ENCODE assay signal across 8 cellular contexts in the genomic region with DNA sequence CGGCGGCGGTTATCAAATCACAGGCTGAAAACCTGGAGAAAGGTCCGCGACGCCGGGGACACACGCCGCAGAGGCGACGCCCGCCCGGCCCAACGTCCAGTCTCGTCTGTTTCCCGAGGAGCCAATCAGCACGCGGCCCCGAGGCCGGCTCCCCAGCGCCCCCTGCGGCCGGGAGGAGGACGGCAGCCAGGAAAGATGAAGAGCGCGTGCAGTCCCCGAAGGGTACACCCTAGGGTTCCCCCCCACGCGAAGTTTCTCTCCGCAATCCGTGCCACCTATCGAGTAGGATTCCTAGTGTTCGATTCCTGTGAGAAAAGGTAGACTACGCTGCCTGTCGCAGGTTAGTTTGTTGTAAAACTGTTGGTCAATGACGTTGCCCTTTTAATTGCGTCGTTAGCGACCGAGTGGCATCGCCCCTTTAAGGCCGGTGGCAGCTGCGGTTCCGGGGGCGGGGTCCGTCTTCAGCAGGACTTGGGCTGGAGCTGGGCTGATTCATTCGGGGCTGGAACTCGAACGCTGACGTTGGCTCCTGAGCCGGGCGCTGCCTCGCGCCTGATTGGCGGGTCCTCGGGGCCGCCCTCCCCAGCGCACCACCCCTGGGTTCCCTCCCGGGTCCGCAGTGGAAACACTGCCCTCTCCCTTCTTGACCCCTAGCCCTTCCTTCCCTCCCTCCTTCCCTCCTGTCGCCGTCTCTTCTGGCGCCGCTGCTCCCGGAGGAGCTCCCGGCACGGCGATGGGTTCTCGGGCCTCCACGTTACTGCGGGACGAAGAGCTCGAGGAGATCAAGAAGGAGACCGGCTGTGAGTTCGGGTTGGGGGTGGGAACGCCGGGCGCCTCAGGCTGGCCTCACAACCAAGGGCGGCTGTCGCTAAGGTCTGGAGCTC. TPM values are rescaled to one million over a fixed set of nuclear protein-coding genes. Genes with fewer than 3 reads are reported as not detected.
DNase-seq lines count a peak whose midpoint lies in the region; ATAC-seq, FAIRE-seq and TF ChIP-seq lines count a peak whose summit lies in the region.

A gene (plus strand): TSS at position 619 of the 884 bp plus-strand sequence. CDS start 115 bp downstream, at position 734.
A gene with protein sequence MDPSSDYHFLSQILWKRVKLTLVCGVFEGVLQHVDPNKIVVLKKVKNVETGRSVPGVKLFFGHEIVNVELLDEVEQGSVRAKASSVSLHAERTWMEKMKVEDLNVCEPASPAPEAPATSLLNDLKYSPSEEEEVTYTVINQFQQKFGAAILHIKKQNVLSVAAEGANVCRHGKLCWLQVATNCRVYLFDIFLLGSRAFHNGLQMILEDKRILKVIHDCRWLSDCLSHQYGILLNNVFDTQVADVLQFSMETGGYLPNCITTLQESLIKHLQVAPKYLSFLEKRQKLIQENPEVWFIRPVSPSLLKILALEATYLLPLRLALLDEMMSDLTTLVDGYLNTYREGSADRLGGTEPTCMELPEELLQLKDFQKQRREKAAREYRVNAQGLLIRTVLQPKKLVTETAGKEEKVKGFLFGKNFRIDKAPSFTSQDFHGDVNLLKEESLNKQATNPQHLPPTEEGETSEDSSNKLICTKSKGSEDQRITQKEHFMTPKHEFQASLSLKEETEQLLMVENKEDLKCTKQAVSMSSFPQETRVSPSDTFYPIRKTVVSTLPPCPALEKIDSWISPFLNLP (minus strand): TSS at position 108 of the 884 bp plus-strand sequence. CDS start 4,182 bp downstream, outside the sequence.

- DNase-seq in GM12892 (ENCODE audit: insufficient read length) (peak; percentile 92), NCI-H1436 treated with DMSO at 0.1 percent for 48 hours (lab: John Stamatoyannopoulos, UW) (peak; percentile 87), T follicular helper cell (ENCODE audit: low read depth) (peak; percentile 86), amniotic epithelial cell (ENCODE audit: low read depth) (peak; percentile 97), heart right ventricle (peak; percentile 98), pons (ENCODE audit: low spot score) (peak; percentile 97), type B pancreatic cell (ENCODE audit: extremely low spot score, unreplicated experiment) (peak; percentile 95)

- H3K27me3 ChIP-seq in heart right ventricle, result no peaks in the 10 kb centered on the region

- H3K4me1 ChIP-seq in heart right ventricle, result peaks cover 0 to 33% (median 26%) of the 10 kb centered on the region in 9 donors

- no peaks in the 10 kb centered on the region for H3K36me3 Mint-ChIP-seq in type B pancreatic cell

- ATAC-seq in HG02852 (IDR thresholded peaks at IDR 0.05; ENCODE audit: unreplicated experiment) (peak; percentile 97), heart right ventricle (peak; percentile 99 to 100 (median 100))

- 0 to 1% methylated on average over 80 of the region's 80 CpGs for WGBS in heart right ventricle, 2 donors

- TF ChIP-seq CTCF in heart right ventricle (IDR thresholded peaks at IDR 0.05) (peak; percentile 95 to 99 (median 97)), type B pancreatic cell (conservative IDR thresholded peaks at IDR 0.05) (peak; percentile 99)

- H3K27ac ChIP-seq in heart right ventricle, result peak within 1 kb of the TSS; percentile 85 to 96 (median 90)

- peaks cover 0 to 8% (median 0%) of the 10 kb centered on the region in 9 donors for H3K36me3 ChIP-seq in heart right ventricle

- TF ChIP-seq POLR2A in GM12892 (IDR thresholded peaks at IDR 0.05; ENCODE audit: low read depth, low read length), result peak; percentile 87

- peak within 1 kb of the TSS; percentile 93 for H3K4me3 Mint-ChIP-seq in type B pancreatic cell

- H3K9me3 Mint-ChIP-seq in type B pancreatic cell, result no peaks in the 10 kb centered on the region

- H3K27me3 Mint-ChIP-seq in type B pancreatic cell, result peaks cover 4% of the 10 kb centered on the region

- intact Hi-C loops in heart right ventricle (cut with DNase I), result loop anchor here in 6 of 10 donors (1.0 to 10.0 kb wide), 8 partner anchors 51 to 116 kb away; a partner anchor contains a TSS

- peaks cover 13% of the 10 kb centered on the region for H3K4me1 Mint-ChIP-seq in type B pancreatic cell (ENCODE audit: unreplicated experiment)

- peak within 1 kb of the TSS; percentile 68 to 98 (median 82) for H3K4me3 ChIP-seq in heart right ventricle

- H3K9me3 ChIP-seq in heart right ventricle, result no peaks in the 10 kb centered on the region

- peak; percentile 98 for FAIRE-seq in GM12892 (lab: Jason Lieb, UNC)

- peak within 1 kb of the TSS; percentile 94 for H3K27ac Mint-ChIP-seq in type B pancreatic cell

RNA-seq across cellular contexts. Expression of the first gene that starts in this region (rescaled TPM):
- 22.4 TPM for polyA plus RNA-seq in GM12892 (2012; ENCODE audit: missing spikeins)
- total RNA-seq in heart right ventricle (100 to 1,000 TPM in 9 of 10 donors, 10 to 100 TPM in 1; 86.5 to 133 (median 120) TPM), type B pancreatic cell (ENCODE audit: low replicate concordance) (89.6 and 114 TPM in 2 replicates)
- 10 to 100 TPM; 22.5 to 93.1 TPM for polyA plus RNA-seq in heart right ventricle

RNA-seq across cellular contexts. Expression of the second gene that starts in this region (rescaled TPM):
- 0.11 TPM for polyA plus RNA-seq in GM12892 (2012; ENCODE audit: missing spikeins)
- total RNA-seq in heart right ventricle, result not detected
- not detected for polyA plus RNA-seq in heart right ventricle
- not detected in 2 replicates for total RNA-seq in type B pancreatic cell (ENCODE audit: low replicate concordance)

Comparison
In these comparisons a context has a peak if more than half of its experiments do, and no peak if none do; other contexts are left out.
1. Peak in every context shown above with its lines: DNase-seq, ATAC-seq, H3K4me3 ChIP-seq and H3K27ac ChIP-seq.